1 cellular context compared by ENCODE assay signal in the genomic region with DNA sequence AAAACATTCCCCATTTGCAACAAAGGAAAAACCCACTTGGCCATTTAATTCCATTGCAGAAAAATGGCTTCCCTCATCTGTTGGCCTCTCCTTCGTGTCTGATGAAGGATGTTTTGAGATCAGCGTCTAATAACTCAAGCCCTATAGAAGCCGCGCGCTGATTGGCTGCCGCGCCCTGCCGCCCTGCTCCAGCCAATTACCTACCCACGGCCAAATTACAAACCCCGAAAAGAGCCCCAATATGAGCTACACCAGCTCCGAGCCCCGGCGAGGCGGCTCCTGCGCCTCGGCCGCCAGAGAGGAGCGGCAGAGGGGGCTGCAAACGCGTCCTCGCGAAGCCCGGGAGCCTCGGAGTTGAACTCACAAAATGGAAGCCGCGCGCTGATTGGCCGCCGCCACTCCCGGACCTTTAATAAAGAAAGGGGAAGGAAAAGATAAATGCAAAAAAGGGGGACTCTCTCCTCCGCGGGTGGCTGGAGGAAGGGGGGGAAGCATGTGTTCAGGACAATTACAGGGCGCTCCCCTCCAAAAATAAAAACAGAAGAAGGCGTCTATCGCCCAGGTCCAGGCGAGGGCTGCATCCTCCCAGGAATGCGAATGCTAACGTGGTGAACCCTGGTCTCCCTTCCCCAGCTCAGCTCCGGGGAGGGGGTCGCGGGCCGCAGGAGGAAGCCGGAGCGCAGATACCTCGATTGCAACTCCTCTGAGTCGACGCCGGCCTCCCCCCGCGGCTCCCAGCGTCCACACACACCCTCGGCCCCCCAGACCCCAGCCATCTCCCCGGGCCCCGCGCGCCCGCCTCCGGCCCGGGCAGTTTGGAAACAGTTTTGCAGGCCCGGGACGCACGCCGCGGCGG.
TF ChIP-seq lines count a peak whose summit lies in the region.

No MANE protein-coding gene starts in this region.

TF ChIP-seq in HEK293, 187 proteins besides CTCF, POLR2A, EP300 and RAD21 (continued from another document):
- TF ChIP-seq, protein P1, sequence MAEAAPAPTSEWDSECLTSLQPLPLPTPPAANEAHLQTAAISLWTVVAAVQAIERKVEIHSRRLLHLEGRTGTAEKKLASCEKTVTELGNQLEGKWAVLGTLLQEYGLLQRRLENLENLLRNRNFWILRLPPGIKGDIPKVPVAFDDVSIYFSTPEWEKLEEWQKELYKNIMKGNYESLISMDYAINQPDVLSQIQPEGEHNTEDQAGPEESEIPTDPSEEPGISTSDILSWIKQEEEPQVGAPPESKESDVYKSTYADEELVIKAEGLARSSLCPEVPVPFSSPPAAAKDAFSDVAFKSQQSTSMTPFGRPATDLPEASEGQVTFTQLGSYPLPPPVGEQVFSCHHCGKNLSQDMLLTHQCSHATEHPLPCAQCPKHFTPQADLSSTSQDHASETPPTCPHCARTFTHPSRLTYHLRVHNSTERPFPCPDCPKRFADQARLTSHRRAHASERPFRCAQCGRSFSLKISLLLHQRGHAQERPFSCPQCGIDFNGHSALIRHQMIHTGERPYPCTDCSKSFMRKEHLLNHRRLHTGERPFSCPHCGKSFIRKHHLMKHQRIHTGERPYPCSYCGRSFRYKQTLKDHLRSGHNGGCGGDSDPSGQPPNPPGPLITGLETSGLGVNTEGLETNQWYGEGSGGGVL (tag by site-specific recombination; IDR thresholded peaks at IDR 0.05), result peak; percentile 98
- TF ChIP-seq GLIS1 (tag by site-specific recombination; IDR thresholded peaks at IDR 0.05), result peak; percentile 64
- no peak; the same call in none of the 2 replicates for TF ChIP-seq ZFP69B (tag by site-specific recombination; IDR thresholded peaks at IDR 0.05)
- TF ChIP-seq, protein P2, sequence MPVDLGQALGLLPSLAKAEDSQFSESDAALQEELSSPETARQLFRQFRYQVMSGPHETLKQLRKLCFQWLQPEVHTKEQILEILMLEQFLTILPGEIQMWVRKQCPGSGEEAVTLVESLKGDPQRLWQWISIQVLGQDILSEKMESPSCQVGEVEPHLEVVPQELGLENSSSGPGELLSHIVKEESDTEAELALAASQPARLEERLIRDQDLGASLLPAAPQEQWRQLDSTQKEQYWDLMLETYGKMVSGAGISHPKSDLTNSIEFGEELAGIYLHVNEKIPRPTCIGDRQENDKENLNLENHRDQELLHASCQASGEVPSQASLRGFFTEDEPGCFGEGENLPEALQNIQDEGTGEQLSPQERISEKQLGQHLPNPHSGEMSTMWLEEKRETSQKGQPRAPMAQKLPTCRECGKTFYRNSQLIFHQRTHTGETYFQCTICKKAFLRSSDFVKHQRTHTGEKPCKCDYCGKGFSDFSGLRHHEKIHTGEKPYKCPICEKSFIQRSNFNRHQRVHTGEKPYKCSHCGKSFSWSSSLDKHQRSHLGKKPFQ (tag by site-specific recombination; IDR thresholded peaks at IDR 0.05), result no peak
- peak; percentile 90; the same call in 1 of the 2 replicates for TF ChIP-seq ZNF610 (tag by site-specific recombination; IDR thresholded peaks at IDR 0.05; ENCODE audit: borderline replicate concordance)
- TF ChIP-seq HOXA7 (CRISPR knock-in tag; IDR thresholded peaks at IDR 0.05; ENCODE audit: borderline replicate concordance), result no peak
- TF ChIP-seq ZNF792 (tag by site-specific recombination; IDR thresholded peaks at IDR 0.05), result no peak
- TF ChIP-seq IKZF3 (tag by site-specific recombination; IDR thresholded peaks at IDR 0.05), result peak; percentile 66
- TF ChIP-seq ZBTB48 (tag by site-specific recombination; IDR thresholded peaks at IDR 0.05), result 0 out of 2 replicates have a peak, but pooled peaks have one; percentile 19
- TF ChIP-seq, protein P3, sequence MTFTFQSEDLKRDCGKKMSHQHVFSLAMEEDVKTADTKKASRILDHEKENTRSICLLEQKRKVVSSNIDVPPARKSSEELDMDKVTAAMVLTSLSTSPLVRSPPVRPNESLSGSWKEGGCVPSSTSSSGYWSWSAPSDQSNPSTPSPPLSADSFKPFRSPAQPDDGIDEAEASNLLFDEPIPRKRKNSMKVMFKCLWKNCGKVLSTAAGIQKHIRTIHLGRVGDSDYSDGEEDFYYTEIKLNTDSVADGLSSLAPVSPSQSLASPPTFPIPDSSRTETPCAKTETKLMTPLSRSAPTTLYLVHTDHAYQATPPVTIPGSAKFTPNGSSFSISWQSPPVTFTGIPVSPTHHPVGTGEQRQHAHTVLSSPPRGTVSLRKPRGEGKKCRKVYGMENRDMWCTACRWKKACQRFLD (tag by site-specific recombination; IDR thresholded peaks at IDR 0.05), result no peak
- TF ChIP-seq ZNF521 (tag by site-specific recombination; IDR thresholded peaks at IDR 0.05), result no peak
- no peak for TF ChIP-seq ZNF621 (tag by site-specific recombination; IDR thresholded peaks at IDR 0.05)
- TF ChIP-seq, protein P4, sequence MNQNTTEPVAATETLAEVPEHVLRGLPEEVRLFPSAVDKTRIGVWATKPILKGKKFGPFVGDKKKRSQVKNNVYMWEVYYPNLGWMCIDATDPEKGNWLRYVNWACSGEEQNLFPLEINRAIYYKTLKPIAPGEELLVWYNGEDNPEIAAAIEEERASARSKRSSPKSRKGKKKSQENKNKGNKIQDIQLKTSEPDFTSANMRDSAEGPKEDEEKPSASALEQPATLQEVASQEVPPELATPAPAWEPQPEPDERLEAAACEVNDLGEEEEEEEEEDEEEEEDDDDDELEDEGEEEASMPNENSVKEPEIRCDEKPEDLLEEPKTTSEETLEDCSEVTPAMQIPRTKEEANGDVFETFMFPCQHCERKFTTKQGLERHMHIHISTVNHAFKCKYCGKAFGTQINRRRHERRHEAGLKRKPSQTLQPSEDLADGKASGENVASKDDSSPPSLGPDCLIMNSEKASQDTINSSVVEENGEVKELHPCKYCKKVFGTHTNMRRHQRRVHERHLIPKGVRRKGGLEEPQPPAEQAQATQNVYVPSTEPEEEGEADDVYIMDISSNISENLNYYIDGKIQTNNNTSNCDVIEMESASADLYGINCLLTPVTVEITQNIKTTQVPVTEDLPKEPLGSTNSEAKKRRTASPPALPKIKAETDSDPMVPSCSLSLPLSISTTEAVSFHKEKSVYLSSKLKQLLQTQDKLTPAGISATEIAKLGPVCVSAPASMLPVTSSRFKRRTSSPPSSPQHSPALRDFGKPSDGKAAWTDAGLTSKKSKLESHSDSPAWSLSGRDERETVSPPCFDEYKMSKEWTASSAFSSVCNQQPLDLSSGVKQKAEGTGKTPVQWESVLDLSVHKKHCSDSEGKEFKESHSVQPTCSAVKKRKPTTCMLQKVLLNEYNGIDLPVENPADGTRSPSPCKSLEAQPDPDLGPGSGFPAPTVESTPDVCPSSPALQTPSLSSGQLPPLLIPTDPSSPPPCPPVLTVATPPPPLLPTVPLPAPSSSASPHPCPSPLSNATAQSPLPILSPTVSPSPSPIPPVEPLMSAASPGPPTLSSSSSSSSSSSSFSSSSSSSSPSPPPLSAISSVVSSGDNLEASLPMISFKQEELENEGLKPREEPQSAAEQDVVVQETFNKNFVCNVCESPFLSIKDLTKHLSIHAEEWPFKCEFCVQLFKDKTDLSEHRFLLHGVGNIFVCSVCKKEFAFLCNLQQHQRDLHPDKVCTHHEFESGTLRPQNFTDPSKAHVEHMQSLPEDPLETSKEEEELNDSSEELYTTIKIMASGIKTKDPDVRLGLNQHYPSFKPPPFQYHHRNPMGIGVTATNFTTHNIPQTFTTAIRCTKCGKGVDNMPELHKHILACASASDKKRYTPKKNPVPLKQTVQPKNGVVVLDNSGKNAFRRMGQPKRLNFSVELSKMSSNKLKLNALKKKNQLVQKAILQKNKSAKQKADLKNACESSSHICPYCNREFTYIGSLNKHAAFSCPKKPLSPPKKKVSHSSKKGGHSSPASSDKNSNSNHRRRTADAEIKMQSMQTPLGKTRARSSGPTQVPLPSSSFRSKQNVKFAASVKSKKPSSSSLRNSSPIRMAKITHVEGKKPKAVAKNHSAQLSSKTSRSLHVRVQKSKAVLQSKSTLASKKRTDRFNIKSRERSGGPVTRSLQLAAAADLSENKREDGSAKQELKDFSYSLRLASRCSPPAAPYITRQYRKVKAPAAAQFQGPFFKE (tag by site-specific recombination; IDR thresholded peaks at IDR 0.05; ENCODE audit: borderline replicate concordance), result no peak
- TF ChIP-seq GLI4 (tag by site-specific recombination; IDR thresholded peaks at IDR 0.05), result no peak
- no peak for TF ChIP-seq ZNF302 (tag by site-specific recombination; IDR thresholded peaks at IDR 0.05; ENCODE audit: low read depth)
- TF ChIP-seq RBAK (tag by site-specific recombination; IDR thresholded peaks at IDR 0.05), result no peak
- TF ChIP-seq ZNF23 (tag by site-specific recombination; IDR thresholded peaks at IDR 0.05; ENCODE audit: borderline replicate concordance), result no peak
- TF ChIP-seq, protein P5, sequence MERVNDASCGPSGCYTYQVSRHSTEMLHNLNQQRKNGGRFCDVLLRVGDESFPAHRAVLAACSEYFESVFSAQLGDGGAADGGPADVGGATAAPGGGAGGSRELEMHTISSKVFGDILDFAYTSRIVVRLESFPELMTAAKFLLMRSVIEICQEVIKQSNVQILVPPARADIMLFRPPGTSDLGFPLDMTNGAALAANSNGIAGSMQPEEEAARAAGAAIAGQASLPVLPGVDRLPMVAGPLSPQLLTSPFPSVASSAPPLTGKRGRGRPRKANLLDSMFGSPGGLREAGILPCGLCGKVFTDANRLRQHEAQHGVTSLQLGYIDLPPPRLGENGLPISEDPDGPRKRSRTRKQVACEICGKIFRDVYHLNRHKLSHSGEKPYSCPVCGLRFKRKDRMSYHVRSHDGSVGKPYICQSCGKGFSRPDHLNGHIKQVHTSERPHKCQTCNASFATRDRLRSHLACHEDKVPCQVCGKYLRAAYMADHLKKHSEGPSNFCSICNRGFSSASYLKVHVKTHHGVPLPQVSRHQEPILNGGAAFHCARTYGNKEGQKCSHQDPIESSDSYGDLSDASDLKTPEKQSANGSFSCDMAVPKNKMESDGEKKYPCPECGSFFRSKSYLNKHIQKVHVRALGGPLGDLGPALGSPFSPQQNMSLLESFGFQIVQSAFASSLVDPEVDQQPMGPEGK (tag by site-specific recombination; IDR thresholded peaks at IDR 0.05), result peak; percentile 96
- TF ChIP-seq ZNF221 (tag by site-specific recombination; IDR thresholded peaks at IDR 0.05; ENCODE audit: borderline replicate concordance), result no peak
